26 cellular contexts compared by ENCODE assay signal in genomic region chr5:44568519-44568918, GRCh38.
"Had no signal": no experiment of that assay in that cellular context is flagged by ENCODE, and none has a peak within 500 bp of the region (broad histone marks: within the 10 kb centered on the region; RNA-seq: fewer than 3 reads in every experiment).

No MANE protein-coding gene starts in this region.

- H3K9me3 ChIP-seq: Peyer's patch had no signal

- H3K4me3 ChIP-seq: MG63, Peyer's patch had no signal

- H3K27ac ChIP-seq: brain microvascular endothelial cell, Peyer's patch, RWPE1, WERI-Rb-1 had no signal

- DNase-seq: activated CD4-positive, alpha-beta T cell treated with anti-CD3 and anti-CD28 coated beads for 1 hour; activated CD4-positive, alpha-beta T cell treated with anti-CD3 and anti-CD28 coated beads, Interleukin-2, amount 10 ng/mL, durations not matched to agents 24 days and 14 days; activated CD4-positive, alpha-beta T cell treated with anti-CD3 and anti-CD28 coated beads, Interleukin-2, amount 50 U/mL, for 4 hours; activated CD4-positive, CD25-positive, alpha-beta regulatory T cell; activated CD8-positive, alpha-beta T cell treated with anti-CD3 and anti-CD28 coated beads for 36 hours; activated gamma-delta T cell; activated naive CD4-positive, alpha-beta T cell treated with Interleukin-2 at 50 U/mL for 16 hours; activated naive CD8-positive, alpha-beta T cell treated with anti-CD3 and anti-CD28 coated beads, Interleukin-2, amount 10 ng/mL, durations not matched to agents 7 days and 5 days; activated T-cell treated with anti-CD3 and anti-CD28 coated beads, Interleukin-2, amount 50 U/mL, for 24 hours; brain microvascular endothelial cell; central memory CD4-positive, alpha-beta T cell; Karpas-422; MG63; NCI-H1048; NCI-H1105 treated with DMSO at 0.1 percent for 48 hours; NCI-H1436; NCI-H1694 treated with DMSO at 0.1 percent for 48 hours; NCI-H2029; NCI-H345; NCI-H524 treated with DMSO at 0.1 percent for 48 hours; PC-3; Peyer's patch; T1000; WERI-Rb-1 had no signal

- H3K27me3 ChIP-seq: brain microvascular endothelial cell, MG63, Peyer's patch had no signal

- H3K36me3 ChIP-seq: brain microvascular endothelial cell, MG63, Peyer's patch, WERI-Rb-1 had no signal

- ATAC-seq: activated CD8-positive, alpha-beta T cell treated with anti-CD3 and anti-CD28 coated beads for 36 hours; PC-3; Right ventricle myocardium inferior had no signal

- H3K4me1 ChIP-seq: Peyer's patch had no signal
